Comparison of ENCODE assay signal across 8 cellular contexts in genomic region chr3:49092948-49093852, GRCh38. TPM values are rescaled to one million over a fixed set of nuclear protein-coding genes. Genes with fewer than 3 reads are reported as not detected.
DNase-seq lines count a peak whose midpoint lies in the region; ATAC-seq and TF ChIP-seq lines count a peak whose summit lies in the region.

No MANE protein-coding gene starts in this region.

- H3K36me3 Mint-ChIP-seq in CD14-positive monocyte: peaks cover 14 to 39% of the 10 kb centered on the region in 2 donors
- peaks cover 72% of the 10 kb centered on the region for H3K36me3 Mint-ChIP-seq in activated T-cell treated with anti-CD3 and anti-CD28 coated beads, Interleukin-2, amount 50 U/mL, for 24 hours (ENCODE audit: low read depth)

- peaks cover 2% of the 10 kb centered on the region for H3K4me1 ChIP-seq in NT2/D1 (ENCODE audit: insufficient read depth, insufficient read length)
- H3K4me1 ChIP-seq in esophagus muscularis mucosa: peaks cover 50 to 60% (median 59%) of the 10 kb centered on the region in 4 donors

- H3K27me3 Mint-ChIP-seq in CD14-positive monocyte (ENCODE audit: low read depth in 3 of 3): no peaks in the 10 kb centered on the region
- H3K27me3 Mint-ChIP-seq in activated T-cell treated with anti-CD3 and anti-CD28 coated beads, Interleukin-2, amount 50 U/mL, for 24 hours: no peaks in the 10 kb centered on the region

- H3K4me1 Mint-ChIP-seq in CD14-positive monocyte: peaks cover 21% of the 10 kb centered on the region
- peaks cover 42% of the 10 kb centered on the region for H3K4me1 Mint-ChIP-seq in activated T-cell treated with anti-CD3 and anti-CD28 coated beads, Interleukin-2, amount 50 U/mL, for 24 hours (ENCODE audit: low read depth)

- TF ChIP-seq CTCF in CD14-positive monocyte (IDR thresholded peaks at IDR 0.05): no peak
- no peak for TF ChIP-seq CTCF in esophagus muscularis mucosa (IDR thresholded peaks at IDR 0.05)

- DNase-seq in CD14-positive monocyte (ENCODE audit: low spot score) (peak; percentile 59), NT2/D1 (ENCODE audit: low read depth, low spot score) (peak; percentile 55), esophagus muscularis mucosa (ENCODE audit: extremely low spot score) (peak; percentile 93), myocyte (ENCODE audit: low read depth) (peak; percentile 82)
- DNase-seq in activated T-cell treated with anti-CD3 and anti-CD28 coated beads, Interleukin-2, amount 50 U/mL, for 24 hours: peak; percentile 89
- DNase-seq in stimulated activated CD8-positive, alpha-beta memory T cell treated with anti-CD3 and anti-CD28 coated beads, Interleukin-7, amount 100 ng/mL, for 24 hours (ENCODE audit: low read depth): peak; percentile 72

- H3K4me3 ChIP-seq in NT2/D1 (ENCODE audit: insufficient read length, low read depth) (peak overlapping the region; percentile 89), esophagus muscularis mucosa (peak overlapping the region; percentile 78 to 100 (median 96))

- peak overlapping the region; percentile 87 to 93 for H3K4me3 Mint-ChIP-seq in CD14-positive monocyte
- peak overlapping the region; percentile 93 for H3K4me3 Mint-ChIP-seq in activated T-cell treated with anti-CD3 and anti-CD28 coated beads, Interleukin-2, amount 50 U/mL, for 24 hours

- H3K27ac Mint-ChIP-seq in CD14-positive monocyte: peak overlapping the region; percentile 91 to 95 (median 91)
- peak overlapping the region; percentile 98 for H3K27ac Mint-ChIP-seq in activated T-cell treated with anti-CD3 and anti-CD28 coated beads, Interleukin-2, amount 50 U/mL, for 24 hours

- H3K36me3 ChIP-seq in NT2/D1 (ENCODE audit: insufficient read depth, insufficient read length, low read length) (peaks cover 52% of the 10 kb centered on the region), esophagus muscularis mucosa (peaks cover 8 to 29% (median 21%) of the 10 kb centered on the region in 4 donors)

- H3K9me3 ChIP-seq in NT2/D1 (ENCODE audit: insufficient read depth, low read length) (no peaks in the 10 kb centered on the region), esophagus muscularis mucosa (no peaks in the 10 kb centered on the region)

- intact Hi-C loops in CD14-positive monocyte (cut with micrococcal nuclease) (loop anchor here (5.0 kb wide), 2 partner anchors 71 to 106 kb away; partner anchors contain the start of gene NDUFAF3 (in 2 of the 2)), esophagus muscularis mucosa (cut with DNase I) (loop anchor here (5.0 to 10.0 kb wide), 2 partner anchors 61 to 88 kb away; partner anchors contain the start of gene WDR6)

- H3K27ac ChIP-seq in esophagus muscularis mucosa (replicated peaks in 1 of 4): peak overlapping the region; percentile 93 to 98 (median 97)

- TF ChIP-seq POLR2A in esophagus muscularis mucosa (IDR thresholded peaks at IDR 0.05; ENCODE audit: low read depth): no peak

- H3K27me3 ChIP-seq in NT2/D1 (ENCODE audit: insufficient read depth, insufficient read length) (no peaks in the 10 kb centered on the region), esophagus muscularis mucosa (no peaks in the 10 kb centered on the region)

- H3K9me3 Mint-ChIP-seq in CD14-positive monocyte: no peaks in the 10 kb centered on the region
- no peaks in the 10 kb centered on the region for H3K9me3 Mint-ChIP-seq in activated T-cell treated with anti-CD3 and anti-CD28 coated beads, Interleukin-2, amount 50 U/mL, for 24 hours

- WGBS in esophagus muscularis mucosa: 2% methylated on average over 32 of the region's 85 CpGs

- H3K9ac ChIP-seq in NT2/D1 (ENCODE audit: insufficient read length, low read depth): peak overlapping the region; percentile 98

- peak; percentile 38 for ATAC-seq in GM19351 (IDR thresholded peaks at IDR 0.05; ENCODE audit: unreplicated experiment)
- ATAC-seq in HG03520 (IDR thresholded peaks at IDR 0.05; ENCODE audit: unreplicated experiment): peak; percentile 27

- TF ChIP-seq EP300 in esophagus muscularis mucosa (IDR thresholded peaks at IDR 0.05): no peak

RNA-seq across cellular contexts. Expression of gene QRICH1, which starts 0.7 kb away (rescaled TPM):
- polyA plus RNA-seq in CD14-positive monocyte: 10 to 100 TPM in 1 of 2 donors, 1 to 10 TPM in 1; 9.3 to 16.1 TPM
- total RNA-seq in esophagus muscularis mucosa (100 to 1,000 TPM in 1 of 4 donors, 10 to 100 TPM in 3; 81.8 to 228 (median 91.2) TPM), myocyte (57.4 and 73.0 TPM in 2 replicates)
- 36.7 TPM for polyA plus RNA-seq in myocyte (2012)

RNA-seq across cellular contexts. Expression of gene QARS1, which starts 11.4 kb away (rescaled TPM):
- polyA plus RNA-seq in CD14-positive monocyte: 100 to 1,000 TPM; 142 TPM
- total RNA-seq in esophagus muscularis mucosa: 100 to 1,000 TPM; 151 to 229 (median 197) TPM
- total RNA-seq in myocyte: 131 and 190 TPM in 2 replicates
- polyA plus RNA-seq in myocyte (2012): 198 TPM

RNA-seq across cellular contexts. Expression of gene USP19, which starts 27.4 kb away (rescaled TPM):
- polyA plus RNA-seq in CD14-positive monocyte: 10 to 100 TPM; 18.4 to 24.1 TPM
- total RNA-seq in esophagus muscularis mucosa: 10 to 100 TPM; 57.5 to 64.4 (median 59.9) TPM
- total RNA-seq in myocyte: 66.1 and 74.5 TPM in 2 replicates
- polyA plus RNA-seq in myocyte (2012): 44.0 TPM

RNA-seq across cellular contexts. Expression of gene LAMB2, which starts 39.6 kb away (rescaled TPM):
- polyA plus RNA-seq in CD14-positive monocyte: 1 to 10 TPM; 4.0 to 7.6 TPM
- total RNA-seq in esophagus muscularis mucosa (1,000 to 10,000 TPM in 1 of 4 donors, 100 to 1,000 TPM in 3; 609 to 1,229 (median 740) TPM), myocyte (632 and 641 TPM in 2 replicates)
- polyA plus RNA-seq in myocyte (2012): 721 TPM

Comparison
In these comparisons a context has a peak if more than half of its experiments do, and no peak if none do; other contexts are left out.
1. Peak in every context shown above with its lines: DNase-seq, ATAC-seq, H3K4me3 ChIP-seq and H3K27ac ChIP-seq.